ENCODE assay signal across 1 cellular context in genomic region chr1:243253211-243253926, GRCh38.
TF ChIP-seq lines count a peak whose summit lies in the region.

No MANE protein-coding gene starts in this region.

TF ChIP-seq in H1, 55 proteins besides CTCF, POLR2A, EP300 and RAD21 (continued from another document):
- TF ChIP-seq YY1 (IDR thresholded peaks at IDR 0.05; ENCODE audit: low read depth, low read length) (no peak), TEAD4 (IDR thresholded peaks at IDR 0.05; ENCODE audit: low read depth, low read length) (no peak), NRF1 (IDR thresholded peaks at IDR 0.05; ENCODE audit: low read depth, low read length) (no peak)
